ENCODE assay signal across 16 cellular contexts in genomic region chr6:56650191-56650590, GRCh38.
"Had no signal": no experiment of that assay in that cellular context is flagged by ENCODE, and none has a peak within 500 bp of the region (broad histone marks: within the 10 kb centered on the region; RNA-seq: fewer than 3 reads in every experiment).

No MANE protein-coding gene starts in this region.

- ATAC-seq: effector memory CD8-positive, alpha-beta T cell; natural killer cell; stimulated activated memory B cell treated with anti-CD40 and anti-IgM and Interleukin-4, amounts not matched to agents 10 μg/mL and 1 μg/mL and 100 μg/mL, for 72 hours had no signal

- H3K4me3 ChIP-seq: left lung, tibial nerve, vagina had no signal

- H3K4me3 Mint-ChIP-seq: activated naive CD8-positive, alpha-beta T cell treated with anti-CD3 and anti-CD28 coated beads, Interleukin-2, amount 10 ng/mL, durations not matched to agents 7 days and 5 days; brain; effector memory CD8-positive, alpha-beta T cell; memory B cell; natural killer cell; stimulated activated memory B cell treated with anti-CD40 and anti-IgM and Interleukin-4, amounts not matched to agents 10 μg/mL and 1 μg/mL and 100 μg/mL, for 72 hours had no signal

- H3K9me3 Mint-ChIP-seq: activated naive CD8-positive, alpha-beta T cell treated with anti-CD3 and anti-CD28 coated beads, Interleukin-2, amount 10 ng/mL, durations not matched to agents 7 days and 5 days; brain; memory B cell; stimulated activated memory B cell treated with anti-CD40 and anti-IgM and Interleukin-4, amounts not matched to agents 10 μg/mL and 1 μg/mL and 100 μg/mL, for 72 hours had no signal

- H3K4me1 Mint-ChIP-seq: activated naive CD8-positive, alpha-beta T cell treated with anti-CD3 and anti-CD28 coated beads, Interleukin-2, amount 10 ng/mL, durations not matched to agents 7 days and 5 days; memory B cell; natural killer cell; stimulated activated memory B cell treated with anti-CD40 and anti-IgM and Interleukin-4, amounts not matched to agents 10 μg/mL and 1 μg/mL and 100 μg/mL, for 72 hours had no signal

- H3K27ac ChIP-seq: left lung, neutrophil had no signal

- H3K9me3 ChIP-seq: left lung, neutrophil, tibial nerve, vagina had no signal

- H3K36me3 ChIP-seq: neutrophil, vagina had no signal

- H3K36me3 Mint-ChIP-seq: activated naive CD8-positive, alpha-beta T cell treated with anti-CD3 and anti-CD28 coated beads, Interleukin-2, amount 10 ng/mL, durations not matched to agents 7 days and 5 days; memory B cell; natural killer cell; stimulated activated memory B cell treated with anti-CD40 and anti-IgM and Interleukin-4, amounts not matched to agents 10 μg/mL and 1 μg/mL and 100 μg/mL, for 72 hours had no signal

- H3K27me3 ChIP-seq: left lung, neutrophil, tibial nerve, vagina had no signal

- H3K27me3 Mint-ChIP-seq: brain; effector memory CD8-positive, alpha-beta T cell had no signal

- H3K27ac Mint-ChIP-seq: activated naive CD8-positive, alpha-beta T cell treated with anti-CD3 and anti-CD28 coated beads, Interleukin-2, amount 10 ng/mL, durations not matched to agents 7 days and 5 days; effector memory CD8-positive, alpha-beta T cell; memory B cell; natural killer cell; stimulated activated memory B cell treated with anti-CD40 and anti-IgM and Interleukin-4, amounts not matched to agents 10 μg/mL and 1 μg/mL and 100 μg/mL, for 72 hours had no signal

- DNase-seq: activated CD4-positive, CD25-positive, alpha-beta regulatory T cell treated with anti-CD3 and anti-CD28 coated beads, Interleukin-2, amount 50 U/mL, for 72 hours; activated naive CD4-positive, alpha-beta T cell; activated naive CD8-positive, alpha-beta T cell treated with anti-CD3 and anti-CD28 coated beads, Interleukin-2, amount 10 ng/mL, durations not matched to agents 7 days and 5 days; activated T-cell treated with anti-CD3 and anti-CD28 coated beads for 4 hours; cerebellar nuclear complex; effector memory CD8-positive, alpha-beta T cell; left lung; natural killer cell; retina; T-helper 9 cell had no signal
